Comparison of ENCODE assay signal across 1 cellular context in the genomic region with DNA sequence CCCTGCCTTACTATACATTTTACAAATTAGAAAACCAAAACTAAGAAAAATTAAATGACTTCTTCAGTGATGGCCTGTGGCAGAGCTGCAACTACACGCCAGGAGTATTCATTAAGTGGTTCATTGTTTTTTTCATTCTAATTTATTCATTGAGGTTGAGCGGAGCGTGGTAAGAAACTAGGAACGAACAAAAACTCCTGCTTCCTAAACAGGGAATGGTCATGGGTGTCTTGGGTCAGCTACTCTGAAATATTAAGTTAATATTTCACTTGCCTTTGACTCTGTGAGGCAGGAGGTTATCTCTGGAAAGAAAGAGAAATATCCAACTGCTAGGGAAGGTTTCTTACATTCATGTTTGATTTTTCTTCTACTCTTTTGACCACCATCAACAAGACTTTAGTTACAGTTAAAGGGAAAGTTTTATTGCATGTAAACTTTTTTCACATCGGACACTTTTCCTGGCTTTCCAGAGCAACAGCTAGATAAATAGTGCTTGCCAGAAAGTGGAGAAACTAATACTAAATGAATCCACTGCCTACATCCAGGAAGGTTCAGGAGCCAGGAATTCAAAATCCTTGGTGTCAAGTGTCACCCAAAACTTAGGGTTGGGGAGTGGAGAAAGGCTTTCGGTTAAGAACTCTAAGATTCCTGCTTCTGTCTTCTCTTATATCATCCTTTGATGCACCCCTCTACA.
TF ChIP-seq lines count a peak whose summit lies in the region.

No MANE protein-coding gene starts in this region.

TF ChIP-seq in endothelial cell of umbilical vein, 7 proteins besides CTCF, POLR2A, EP300 and RAD21:
- TF ChIP-seq GATA2 (IDR thresholded peaks at IDR 0.05; ENCODE audit: insufficient read depth, insufficient read length, low read depth, low read length) (no peak), POLR2AphosphoS5 (IDR thresholded peaks at IDR 0.05; ENCODE audit: insufficient read depth, low read depth, low read length) (no peak), MYC (IDR thresholded peaks at IDR 0.05; ENCODE audit: low read depth, low read length) (no peak), FOS (IDR thresholded peaks at IDR 0.05; ENCODE audit: borderline replicate concordance, insufficient read depth, low read length) (no peak), EZH2 (IDR thresholded peaks at IDR 0.05; ENCODE audit: borderline replicate concordance, low read depth, low read length, severe bottlenecking) (no peak), JUN (IDR thresholded peaks at IDR 0.05; ENCODE audit: borderline replicate concordance, insufficient read depth, insufficient read length, low read depth) (no peak)
- TF ChIP-seq, protein P1, sequence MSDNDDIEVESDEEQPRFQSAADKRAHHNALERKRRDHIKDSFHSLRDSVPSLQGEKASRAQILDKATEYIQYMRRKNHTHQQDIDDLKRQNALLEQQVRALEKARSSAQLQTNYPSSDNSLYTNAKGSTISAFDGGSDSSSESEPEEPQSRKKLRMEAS (IDR thresholded peaks at IDR 0.05; ENCODE audit: insufficient read depth, insufficient read length), result no peak
